In genomic region chr15:68924866-68925599, GRCh38 we compare ENCODE assay signal across 8 cellular contexts. TPM values are rescaled to one million over a fixed set of nuclear protein-coding genes. Genes with fewer than 3 reads are reported as not detected.
DNase-seq lines count a peak whose midpoint lies in the region; ATAC-seq and TF ChIP-seq lines count a peak whose summit lies in the region.

No MANE protein-coding gene starts in this region.

- H3F3A ChIP-seq in MM.1S (ENCODE audit: insufficient read depth, low read length), result no peaks in the 10 kb centered on the region

- H3K27me3 ChIP-seq in MM.1S (replicated peaks; ENCODE audit: insufficient read depth, low read length) (no peaks in the 10 kb centered on the region), osteoblast (ENCODE audit: insufficient read depth, low read length) (peaks cover 6% of the 10 kb centered on the region), upper lobe of left lung (no peaks in the 10 kb centered on the region)

- peak; percentile 96 for TF ChIP-seq CTCF in MM.1S (IDR thresholded peaks at IDR 0.05; ENCODE audit: low read length)
- peak; percentile 96 for TF ChIP-seq CTCF in osteoblast (IDR thresholded peaks at IDR 0.05; ENCODE audit: extremely low read depth, low read depth, low read length)
- peak; percentile 40 to 74 (median 60) for TF ChIP-seq CTCF in upper lobe of left lung (IDR thresholded peaks at IDR 0.05)

- H3K4me2 ChIP-seq in MM.1S (ENCODE audit: low read depth, low read length) (0 out of 2 replicates have a peak overlapping the region, but pooled peaks have one; percentile 12), osteoblast (ENCODE audit: insufficient read depth, low read length) (no peak overlapping the region)

- no peaks in the 10 kb centered on the region for H3K9me2 ChIP-seq in MM.1S (replicated peaks; ENCODE audit: insufficient read depth, low read length)

- no peaks in the 10 kb centered on the region for H4K20me1 ChIP-seq in MM.1S (ENCODE audit: insufficient read depth, low read length)
- no peaks in the 10 kb centered on the region for H4K20me1 ChIP-seq in osteoblast (ENCODE audit: insufficient read depth, low read length)

- peak; percentile 68 to 87 for ATAC-seq in upper lobe of left lung (ENCODE audit: low FRiP score in 2 of 2)
- no peak for ATAC-seq in GM19023 (IDR thresholded peaks at IDR 0.05; ENCODE audit: unreplicated experiment)

- H3K79me2 ChIP-seq in MM.1S (ENCODE audit: low read length) (no peaks in the 10 kb centered on the region), osteoblast (ENCODE audit: insufficient read depth, low read length) (no peaks in the 10 kb centered on the region)

- WGBS in upper lobe of left lung, 2 donors, result 2 to 4% methylated on average over 8 of the region's 8 CpGs

- H3K27ac ChIP-seq in MM.1S (ENCODE audit: low read length), result no peak overlapping the region
- H3K27ac ChIP-seq in osteoblast (ENCODE audit: low read depth, low read length), result no peak overlapping the region
- H3K27ac ChIP-seq in upper lobe of left lung, result no peak overlapping the region

- TF ChIP-seq POLR2A in upper lobe of left lung (IDR thresholded peaks at IDR 0.05), result no peak

- DNase-seq in EL (peak; percentile 78), MM.1S (peak; percentile 80), SHP77 (lab: John Stamatoyannopoulos, UW) (peak; percentile 52 to 58), foreskin melanocyte (peak; percentile 72), osteoblast (ENCODE audit: insufficient read length, low spot score, missing footprints) (peak; percentile 97), upper lobe of left lung (peak in 1 of 2 donors; percentile 74)
- peak; percentile 24 for DNase-seq in activated T-helper 9 cell treated with anti-CD3 and anti-CD28 coated beads, Interleukin-2, amount 50 U/mL, for 16 hours (ENCODE audit: low read depth)

- H3K9me3 ChIP-seq in MM.1S (replicated peaks; ENCODE audit: insufficient read depth, low read length) (no peaks in the 10 kb centered on the region), osteoblast (ENCODE audit: low read depth, low read length) (no peaks in the 10 kb centered on the region), upper lobe of left lung (no peaks in the 10 kb centered on the region)

- no peak overlapping the region for H3K9ac ChIP-seq in MM.1S (ENCODE audit: low read length)

- no peaks in the 10 kb centered on the region for H3K36me3 ChIP-seq in MM.1S (replicated peaks; ENCODE audit: insufficient read depth, low read length)
- no peaks in the 10 kb centered on the region for H3K36me3 ChIP-seq in osteoblast (ENCODE audit: insufficient read depth, low read length)
- H3K36me3 ChIP-seq in upper lobe of left lung, result no peaks in the 10 kb centered on the region

- no peak overlapping the region for H2AFZ ChIP-seq in MM.1S (ENCODE audit: low read length)
- peak overlapping the region; percentile 38 for H2AFZ ChIP-seq in osteoblast (ENCODE audit: low read length)

- H3K4me1 ChIP-seq in MM.1S (ENCODE audit: low read length) (0 out of 2 replicates have a peak, but pooled peaks cover 2% of the 10 kb centered on the region), osteoblast (ENCODE audit: insufficient read depth, low read length) (peaks cover 13% of the 10 kb centered on the region), upper lobe of left lung (no peaks in the 10 kb centered on the region)

- no peak for TF ChIP-seq EP300 in upper lobe of left lung (IDR thresholded peaks at IDR 0.05)

- H3K4me3 ChIP-seq in MM.1S (ENCODE audit: low read length), result no peak overlapping the region
- no peak overlapping the region for H3K4me3 ChIP-seq in osteoblast (ENCODE audit: insufficient read depth, low read length)
- H3K4me3 ChIP-seq in upper lobe of left lung, result no peak overlapping the region

RNA-seq across cellular contexts. Expression of gene SPESP1, which starts 5.3 kb away (rescaled TPM):
- total RNA-seq in osteoblast (2.9 TPM in 2 replicates), upper lobe of left lung (1 to 10 TPM in 4 of 6 donors, under 1 TPM in 1, not detected in 1; 0.91 to 5.1 (median 2.5) TPM)
